Comparison of ENCODE assay signal across 8 cellular contexts in genomic region chr17:59155439-59156177, GRCh38. TPM values are rescaled to one million over a fixed set of nuclear protein-coding genes. Genes with fewer than 3 reads are reported as not detected.
DNase-seq lines count a peak whose midpoint lies in the region; ATAC-seq and TF ChIP-seq lines count a peak whose summit lies in the region.

TSS of gene PRR11 (plus strand) at chr17:59155746. CDS start at chr17:59169753, 14,007 bp downstream.

- TF ChIP-seq POLR2A in GM15510 (IDR thresholded peaks at IDR 0.05; ENCODE audit: borderline replicate concordance, extremely low read depth, insufficient read length) = peak; percentile 48

- H3K36me3 ChIP-seq in ascending aorta = no peaks in the 10 kb centered on the region

- H3K4me3 ChIP-seq in ascending aorta = peak within 1 kb of the TSS; percentile 89 to 92

- H3K27ac ChIP-seq in ascending aorta = peak within 1 kb of the TSS; percentile 84 to 87

- intact Hi-C loops in ascending aorta (cut with DNase I) = loop anchor here (1.0 kb wide), 2 partner anchors 49 to 637 kb away; partner anchors contain the start of gene TRIM37

- DNase-seq in NCI-H128 (lab: John Stamatoyannopoulos, UW; ENCODE audit: unreplicated experiment) (peak; percentile 99), T-helper 2 cell (peak in 4 of 5 experiments; percentile 67 to 98 (median 88)), ascending aorta (ENCODE audit: low spot score in 2 of 2) (peak; percentile 94 to 98), hepatic stellate cell (ENCODE audit: low spot score) (peak; percentile 93), renal cortical epithelial cell (ENCODE audit: low read depth) (peak; percentile 100), 8988T (no peak)

- peaks cover 0 to 22% of the 10 kb centered on the region in 2 donors for H3K4me1 ChIP-seq in ascending aorta

- no peaks in the 10 kb centered on the region for H3K9me3 ChIP-seq in ascending aorta

- H3K27me3 ChIP-seq in ascending aorta = no peaks in the 10 kb centered on the region

- ATAC-seq in HG02678 (IDR thresholded peaks at IDR 0.05; ENCODE audit: unreplicated experiment) = peak; percentile 86

- TF ChIP-seq CTCF in ascending aorta (IDR thresholded peaks at IDR 0.05) = no peak

RNA-seq across cellular contexts. Expression of gene PRR11, which starts in this region (rescaled TPM):
- total RNA-seq in ascending aorta (0.11 TPM), renal cortical epithelial cell (2.4 and 10.2 TPM in 2 replicates)

Comparison
In these comparisons a context has a peak if more than half of its experiments do, and no peak if none do; other contexts are left out.
1. Peak in DNase-seq, H3K4me3 ChIP-seq and H3K27ac ChIP-seq in ascending aorta; RNA of the gene not detected or under 1 TPM.